11 cellular contexts compared by ENCODE assay signal in genomic region chr10:99330675-99330924, GRCh38. TPM values are rescaled to one million over a fixed set of nuclear protein-coding genes. Genes with fewer than 3 reads are reported as not detected.
DNase-seq lines count a peak whose midpoint lies in the region; ATAC-seq and TF ChIP-seq lines count a peak whose summit lies in the region.
"Had no signal": no experiment of that assay in that cellular context is flagged by ENCODE, and none has a peak within 500 bp of the region (broad histone marks: within the 10 kb centered on the region; RNA-seq: fewer than 3 reads in every experiment).

No MANE protein-coding gene starts in this region.

- DNase-seq in breast epithelium (ENCODE audit: low spot score in 2 of 2) (no peak), MCF 10A (ENCODE audit: unreplicated experiment) (no peak), left lobe of liver (ENCODE audit: low spot score) (no peak), type B pancreatic cell (ENCODE audit: extremely low spot score, unreplicated experiment) (no peak), HuH-7.5 (ENCODE audit: low spot score) (no peak), NCI-H2196 (lab: John Stamatoyannopoulos, UW; ENCODE audit: unreplicated experiment) (no peak)
- no peak for DNase-seq in activated naive CD8-positive, alpha-beta T cell treated with anti-CD3 and anti-CD28 coated beads for 36 hours
- no peak for DNase-seq in effector CD8-positive, alpha-beta T cell (lab: John Stamatoyannopoulos, UW)
- DNase-seq: AML-193, NCI-H1694 had no signal

- BruUV-seq in MCF 10A (replicated peaks; lab: Mats Ljungman, UMichigan): no TSS peak

- no peaks in the 10 kb centered on the region for H3K36me3 Mint-ChIP-seq in MCF 10A (ENCODE audit: insufficient read depth, unreplicated experiment)
- H3K36me3 Mint-ChIP-seq in activated naive CD8-positive, alpha-beta T cell treated with anti-CD3 and anti-CD28 coated beads for 36 hours: peaks cover 6% of the 10 kb centered on the region
- no peaks in the 10 kb centered on the region for H3K36me3 Mint-ChIP-seq in type B pancreatic cell

- H3K9me3 Mint-ChIP-seq in MCF 10A (ENCODE audit: unreplicated experiment) (no peaks in the 10 kb centered on the region), type B pancreatic cell (no peaks in the 10 kb centered on the region)
- H3K9me3 Mint-ChIP-seq in activated naive CD8-positive, alpha-beta T cell treated with anti-CD3 and anti-CD28 coated beads for 36 hours: no peaks in the 10 kb centered on the region

- intact Hi-C loops in breast epithelium (cut with DNase I; ENCODE audit: low total_unique reads) (no loop called here), MCF 10A (cut with micrococcal nuclease) (no loop called here)

- no peak overlapping the region for H3K27ac Mint-ChIP-seq in MCF 10A (ENCODE audit: low read depth, unreplicated experiment)
- H3K27ac Mint-ChIP-seq in activated naive CD8-positive, alpha-beta T cell treated with anti-CD3 and anti-CD28 coated beads for 36 hours: no peak overlapping the region
- no peak overlapping the region for H3K27ac Mint-ChIP-seq in type B pancreatic cell

- H3K27me3 Mint-ChIP-seq in MCF 10A (ENCODE audit: insufficient read depth, unreplicated experiment) (peaks cover 28% of the 10 kb centered on the region), type B pancreatic cell (peaks cover 59% of the 10 kb centered on the region)
- H3K27me3 Mint-ChIP-seq in activated naive CD8-positive, alpha-beta T cell treated with anti-CD3 and anti-CD28 coated beads for 36 hours: peaks cover 55% of the 10 kb centered on the region

- H3K4me3 Mint-ChIP-seq in MCF 10A (ENCODE audit: unreplicated experiment): no peak overlapping the region
- peak overlapping the region; percentile 20 for H3K4me3 Mint-ChIP-seq in activated naive CD8-positive, alpha-beta T cell treated with anti-CD3 and anti-CD28 coated beads for 36 hours
- peak overlapping the region; percentile 88 for H3K4me3 Mint-ChIP-seq in type B pancreatic cell

- no peak overlapping the region for H3K27ac ChIP-seq in breast epithelium

- H3K9me3 ChIP-seq in breast epithelium: no peaks in the 10 kb centered on the region
- H3K9me3 ChIP-seq: SK-N-SH had no signal

- peak overlapping the region in 2 of 3 donors; percentile 63 to 84 for H3K4me3 ChIP-seq in breast epithelium

- H3K36me3 ChIP-seq in breast epithelium: no peaks in the 10 kb centered on the region

- peaks cover 6 to 20% of the 10 kb centered on the region in 2 donors for H3K27me3 ChIP-seq in breast epithelium

- peaks cover 0 to 4% of the 10 kb centered on the region in 2 donors for H3K4me1 ChIP-seq in breast epithelium

- peak; percentile 12 for ATAC-seq in left lobe of liver

- no peak for TF ChIP-seq CTCF in breast epithelium (IDR thresholded peaks at IDR 0.05)
- no peak for TF ChIP-seq CTCF in MCF 10A (IDR thresholded peaks at IDR 0.05; ENCODE audit: unreplicated experiment)
- TF ChIP-seq CTCF in type B pancreatic cell (conservative IDR thresholded peaks at IDR 0.05): no peak

- POLR2A ChIA-PET in MCF 10A (lab: Yijun Ruan, JAX): no interaction called here

- H3K4me1 Mint-ChIP-seq in MCF 10A (ENCODE audit: insufficient read depth, unreplicated experiment) (no peaks in the 10 kb centered on the region), type B pancreatic cell (ENCODE audit: unreplicated experiment) (peaks cover 6% of the 10 kb centered on the region)
- peaks cover 5% of the 10 kb centered on the region for H3K4me1 Mint-ChIP-seq in activated naive CD8-positive, alpha-beta T cell treated with anti-CD3 and anti-CD28 coated beads for 36 hours

- CTCF ChIA-PET in MCF 10A (lab: Yijun Ruan, JAX): interaction anchor here (1.1 kb wide), 1 partner anchor 36 kb away, joined by 3 read pairs; no protein-coding TSS in a partner anchor

- no peak for TF ChIP-seq POLR2A in breast epithelium (IDR thresholded peaks at IDR 0.05)

RNA-seq across cellular contexts. Expression of gene CNNM1, which starts 1.4 kb away (rescaled TPM):
- total RNA-seq in breast epithelium: under 1 TPM; 0.64 to 0.98 (median 0.88) TPM
- total RNA-seq in MCF 10A (2022): 0.10 TPM in 1 of 2 replicates, not detected in the other
- total RNA-seq in activated naive CD8-positive, alpha-beta T cell treated with anti-CD3 and anti-CD28 coated beads for 36 hours: 1 to 10 TPM in 1 of 2 experiments, under 1 TPM in 1; 0.70 to 1.0 TPM
- 0.08 TPM for total RNA-seq in left lobe of liver
- 1.7 and 2.0 TPM in 2 replicates for total RNA-seq in type B pancreatic cell (ENCODE audit: low replicate concordance)
